Comparison of ENCODE assay signal across 24 cellular contexts in genomic region chrX:31838617-31839016, GRCh38.
"Had no signal": no experiment of that assay in that cellular context is flagged by ENCODE, and none has a peak within 500 bp of the region (broad histone marks: within the 10 kb centered on the region; RNA-seq: fewer than 3 reads in every experiment).

No MANE protein-coding gene starts in this region.

- H3K4me1 ChIP-seq: esophagus muscularis mucosa, foreskin keratinocyte, gastroesophageal sphincter, heart left ventricle, left lung, lower lobe of right lung had no signal

- H3K79me2 ChIP-seq: hepatocyte had no signal

- H2AFZ ChIP-seq: hepatocyte had no signal

- ATAC-seq: foreskin keratinocyte, gastroesophageal sphincter, heart left ventricle, left colon, left lung, left ventricle myocardium superior, lower lobe of right lung, mucosa of descending colon had no signal

- H3K36me3 Mint-ChIP-seq: immature natural killer cell, mesothelial cell of epicardium had no signal

- H3K27me3 ChIP-seq: esophagus muscularis mucosa, foreskin keratinocyte, gastroesophageal sphincter, heart left ventricle, hepatocyte, left lung had no signal

- FAIRE-seq: endothelial cell of umbilical vein, frontal cortex had no signal

- H3K4me3 ChIP-seq: coronary artery, dorsolateral prefrontal cortex, esophagus muscularis mucosa, gastroesophageal sphincter, heart left ventricle, hepatocyte, left lung, lower lobe of right lung, mucosa of descending colon had no signal

- DNase-seq: dermis blood vessel endothelial cell; dorsolateral prefrontal cortex; effector CD4-positive, alpha-beta T cell; effector memory CD4-positive, alpha-beta T cell; foreskin keratinocyte; heart left ventricle; hypothalamus; immature natural killer cell; islet precursor cell; kidney; kidney glomerular epithelial cell; left colon; left lung; left ventricle myocardium superior; lower lobe of right lung; mesenchymal stem cell; mucosa of descending colon had no signal

- H3K27ac ChIP-seq: coronary artery, dorsolateral prefrontal cortex, esophagus muscularis mucosa, foreskin keratinocyte, gastroesophageal sphincter, heart left ventricle, hepatocyte, left lung, lower lobe of right lung had no signal

- H3K4me2 ChIP-seq: hepatocyte had no signal

- H3K9me3 ChIP-seq: esophagus muscularis mucosa, gastroesophageal sphincter, heart left ventricle, left lung, lower lobe of right lung, mucosa of descending colon had no signal

- H3K27ac Mint-ChIP-seq: immature natural killer cell, mesothelial cell of epicardium had no signal

- H3K36me3 ChIP-seq: esophagus muscularis mucosa, gastroesophageal sphincter, heart left ventricle, left lung, lower lobe of right lung had no signal

- H3K4me1 Mint-ChIP-seq: immature natural killer cell had no signal

- H3K4me3 Mint-ChIP-seq: immature natural killer cell, mesothelial cell of epicardium had no signal
